16 cellular contexts compared by ENCODE assay signal in genomic region chr19:15025237-15025636, GRCh38. TPM values are rescaled to one million over a fixed set of nuclear protein-coding genes. Genes with fewer than 3 reads are reported as not detected.
DNase-seq lines count a peak whose midpoint lies in the region; TF ChIP-seq lines count a peak whose summit lies in the region.
"Had no signal": no experiment of that assay in that cellular context is flagged by ENCODE, and none has a peak within 500 bp of the region (broad histone marks: within the 10 kb centered on the region; RNA-seq: fewer than 3 reads in every experiment).

No MANE protein-coding gene starts in this region.

- TF ChIP-seq CTCF in GM12873 (IDR thresholded peaks at IDR 0.05; ENCODE audit: insufficient read depth, low read depth, low read length, missing control alignments) (peak; percentile 59), progenitor cell of endocrine pancreas (IDR thresholded peaks at IDR 0.05; ENCODE audit: unreplicated experiment) (no peak)

- no peaks in the 10 kb centered on the region for H3K36me3 Mint-ChIP-seq in progenitor cell of endocrine pancreas (ENCODE audit: insufficient read depth)
- H3K36me3 Mint-ChIP-seq: stimulated activated memory B cell treated with anti-CD40 and anti-IgM and Interleukin-4, amounts not matched to agents 10 μg/mL and 1 μg/mL and 100 μg/mL, for 72 hours had no signal

- H3K4me3 Mint-ChIP-seq in progenitor cell of endocrine pancreas (ENCODE audit: low read depth): no peak overlapping the region
- H3K4me3 Mint-ChIP-seq: stimulated activated memory B cell treated with anti-CD40 and anti-IgM and Interleukin-4, amounts not matched to agents 10 μg/mL and 1 μg/mL and 100 μg/mL, for 72 hours; T-helper 1 cell treated with Interleukin-12 subunit alpha and Interleukin-12 subunit beta and Interleukin-4 antibody, amounts not matched to agents 30 μg/mL and 1 μg/mL, for 36 hours had no signal

- no peaks in the 10 kb centered on the region for H3K4me1 Mint-ChIP-seq in progenitor cell of endocrine pancreas (ENCODE audit: low read depth)

- H3K27me3 Mint-ChIP-seq in progenitor cell of endocrine pancreas: no peaks in the 10 kb centered on the region

- no peak overlapping the region for H3K27ac Mint-ChIP-seq in progenitor cell of endocrine pancreas
- H3K27ac Mint-ChIP-seq: stimulated activated memory B cell treated with anti-CD40 and anti-IgM and Interleukin-4, amounts not matched to agents 10 μg/mL and 1 μg/mL and 100 μg/mL, for 72 hours; T-helper 1 cell treated with Interleukin-12 subunit alpha and Interleukin-12 subunit beta and Interleukin-4 antibody, amounts not matched to agents 30 μg/mL and 1 μg/mL, for 36 hours had no signal

- peaks cover 6% of the 10 kb centered on the region for H3K9me3 Mint-ChIP-seq in progenitor cell of endocrine pancreas (ENCODE audit: low read depth)
- H3K9me3 Mint-ChIP-seq: stimulated activated memory B cell treated with anti-CD40 and anti-IgM and Interleukin-4, amounts not matched to agents 10 μg/mL and 1 μg/mL and 100 μg/mL, for 72 hours; T-helper 1 cell treated with Interleukin-12 subunit alpha and Interleukin-12 subunit beta and Interleukin-4 antibody, amounts not matched to agents 30 μg/mL and 1 μg/mL, for 36 hours had no signal

- peak; percentile 1 for DNase-seq in AML-193 (lab: John Stamatoyannopoulos, UW)
- DNase-seq in NCI-H460 (ENCODE audit: extremely low read depth, low read depth): peak; percentile 7
- DNase-seq in dermis blood vessel endothelial cell: peak; percentile 5
- DNase-seq in HT-29 (ENCODE audit: low spot score): no peak
- no peak for DNase-seq in nucleus accumbens (lab: John Stamatoyannopoulos, UW)
- DNase-seq in NCI-H2107 treated with DMSO at 0.1 percent for 48 hours (lab: John Stamatoyannopoulos, UW; ENCODE audit: unreplicated experiment): no peak
- DNase-seq in progenitor cell of endocrine pancreas (ENCODE audit: low spot score, unreplicated experiment): no peak
- DNase-seq: activated T-cell treated with anti-CD3 and anti-CD28 coated beads, Interleukin-2, amount 50 U/mL, for 48 hours; DMS153; foreskin fibroblast; NCI-H1694 treated with DMSO at 0.1 percent for 48 hours; spleen had no signal

RNA-seq across cellular contexts. Expression of gene CASP14, which starts 24.0 kb away (rescaled TPM):
- total RNA-seq in NCI-H460 (2014; rRNA removed; shearing (Covaris generic)): not detected in 2 replicates
- not detected in 2 replicates for polyA plus RNA-seq in NCI-H460 (2014; cell fraction: nucleus; rRNA removed)
- not detected in 2 replicates for total RNA-seq in dermis blood vessel endothelial cell
- total RNA-seq in HT-29 (2014; rRNA removed; shearing (Covaris generic)): not detected in 2 replicates
- not detected in 2 replicates for total RNA-seq in progenitor cell of endocrine pancreas
- total RNA-seq: cardiac muscle cell, spleen had no signal
- polyA plus RNA-seq: cardiac muscle cell, spleen had no signal

RNA-seq across cellular contexts. Expression of gene SLC1A6, which starts 45.6 kb away (rescaled TPM):
- not detected in 2 replicates for total RNA-seq in NCI-H460 (2014; rRNA removed; shearing (Covaris generic))
- not detected in 2 replicates for polyA plus RNA-seq in NCI-H460 (2014; cell fraction: nucleus; rRNA removed)
- not detected in 2 replicates for total RNA-seq in dermis blood vessel endothelial cell
- total RNA-seq in HT-29 (2014; rRNA removed; shearing (Covaris generic)): not detected in 2 replicates
- 0.47 and 0.62 TPM in 2 replicates for total RNA-seq in progenitor cell of endocrine pancreas
- total RNA-seq: spleen had no signal
- polyA plus RNA-seq: spleen had no signal

RNA-seq across cellular contexts. Expression of gene OR1I1, which starts 56.8 kb away (rescaled TPM):
- total RNA-seq in NCI-H460 (2014; rRNA removed; shearing (Covaris generic)): not detected in 2 replicates
- polyA plus RNA-seq in NCI-H460 (2014; cell fraction: nucleus; rRNA removed): not detected in 2 replicates
- total RNA-seq in dermis blood vessel endothelial cell: not detected in 2 replicates
- not detected in 2 replicates for total RNA-seq in HT-29 (2014; rRNA removed; shearing (Covaris generic))
- total RNA-seq in progenitor cell of endocrine pancreas: not detected in 2 replicates
- total RNA-seq: cardiac muscle cell, spleen had no signal
- polyA plus RNA-seq: cardiac muscle cell had no signal

Comparison
In these comparisons a context has a peak if more than half of its experiments do, and no peak if none do; other contexts are left out.
1. DNase-seq: peak in AML-193 (2 of 2), NCI-H460 (single experiment) and dermis blood vessel endothelial cell (single experiment); none in HT-29 (single experiment), nucleus accumbens (0 of 56), NCI-H2107 treated with DMSO at 0.1 percent for 48 hours (single experiment) and progenitor cell of endocrine pancreas (single experiment).